8 cellular contexts compared by ENCODE assay signal in the genomic region with DNA sequence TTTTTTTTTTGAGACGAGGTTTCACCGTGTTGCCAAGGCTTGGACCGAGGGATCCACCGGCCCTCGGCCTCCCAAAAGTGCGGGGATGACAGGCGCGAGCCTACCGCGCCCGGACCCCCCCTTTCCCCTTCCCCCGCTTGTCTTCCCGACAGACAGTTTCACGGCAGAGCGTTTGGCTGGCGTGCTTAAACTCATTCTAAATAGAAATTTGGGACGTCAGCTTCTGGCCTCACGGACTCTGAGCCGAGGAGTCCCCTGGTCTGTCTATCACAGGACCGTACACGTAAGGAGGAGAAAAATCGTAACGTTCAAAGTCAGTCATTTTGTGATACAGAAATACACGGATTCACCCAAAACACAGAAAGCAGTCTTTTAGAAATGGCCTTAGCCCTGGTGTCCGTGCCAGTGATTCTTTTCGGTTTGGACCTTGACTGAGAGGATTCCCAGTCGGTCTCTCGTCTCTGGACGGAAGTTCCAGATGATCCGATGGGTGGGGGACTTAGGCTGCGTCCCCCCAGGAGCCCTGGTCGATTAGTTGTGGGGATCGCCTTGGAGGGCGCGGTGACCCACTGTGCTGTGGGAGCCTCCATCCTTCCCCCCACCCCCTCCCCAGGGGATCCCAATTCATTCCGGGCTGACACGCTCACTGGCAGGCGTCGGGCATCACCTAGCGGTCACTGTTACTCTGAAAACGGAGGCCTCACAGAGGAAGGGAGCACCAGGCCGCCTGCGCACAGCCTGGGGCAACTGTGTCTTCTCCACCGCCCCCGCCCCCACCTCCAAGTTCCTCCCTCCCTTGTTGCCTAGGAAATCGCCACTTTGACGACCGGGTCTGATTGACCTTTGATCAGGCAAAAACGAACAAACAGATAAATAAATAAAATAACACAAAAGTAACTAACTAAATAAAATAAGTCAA.
DNase-seq lines count a peak whose midpoint lies in the region; ATAC-seq and TF ChIP-seq lines count a peak whose summit lies in the region.
"Not testable (repeated sequence)": the region's sequence is repeated elsewhere in the genome, so short reads cannot be mapped to it uniquely, and the experiment has no call there.

No MANE protein-coding gene starts in this region.

- not testable (repeated sequence) for DNase-seq in heart right ventricle; stimulated activated effector memory CD8-positive, alpha-beta T cell treated with anti-CD3 and anti-CD28 coated beads, Interleukin-12 subunit alpha, Interleukin-12 subunit beta, amount 100 ng/mL, for 72 hours (ENCODE audit: low spot score in 2 of 2)

- H3K4me1 ChIP-seq in heart right ventricle = not testable (repeated sequence)

- not testable (repeated sequence) for H3K9me3 ChIP-seq in heart right ventricle

- TF ChIP-seq CTCF in heart right ventricle (IDR thresholded peaks at IDR 0.05) = not testable (repeated sequence)

- H3K4me3 Mint-ChIP-seq in stimulated activated effector memory CD8-positive, alpha-beta T cell treated with anti-CD3 and anti-CD28 coated beads, Interleukin-12 subunit alpha, Interleukin-12 subunit beta, amount 100 ng/mL, for 72 hours = not testable (repeated sequence)

- not testable (repeated sequence) for H3K36me3 Mint-ChIP-seq in stimulated activated effector memory CD8-positive, alpha-beta T cell treated with anti-CD3 and anti-CD28 coated beads, Interleukin-12 subunit alpha, Interleukin-12 subunit beta, amount 100 ng/mL, for 72 hours

- H3K36me3 ChIP-seq in heart right ventricle = not testable (repeated sequence)

- not testable (repeated sequence) for H3K27ac Mint-ChIP-seq in stimulated activated effector memory CD8-positive, alpha-beta T cell treated with anti-CD3 and anti-CD28 coated beads, Interleukin-12 subunit alpha, Interleukin-12 subunit beta, amount 100 ng/mL, for 72 hours

- not testable (repeated sequence) for H3K9me3 Mint-ChIP-seq in stimulated activated effector memory CD8-positive, alpha-beta T cell treated with anti-CD3 and anti-CD28 coated beads, Interleukin-12 subunit alpha, Interleukin-12 subunit beta, amount 100 ng/mL, for 72 hours

- intact Hi-C loops in heart right ventricle (cut with DNase I) = not testable (repeated sequence)

- ATAC-seq in GM18502 (IDR thresholded peaks at IDR 0.05; ENCODE audit: poor library complexity, unreplicated experiment) = peak; percentile 52
- ATAC-seq in GM19372 (IDR thresholded peaks at IDR 0.05; ENCODE audit: low read depth, unreplicated experiment) = peak; percentile 24
- peak; percentile 43 for ATAC-seq in GM21723 (IDR thresholded peaks at IDR 0.05; ENCODE audit: unreplicated experiment)
- ATAC-seq in HG02970 (IDR thresholded peaks at IDR 0.05; ENCODE audit: low FRiP score, unreplicated experiment) = peak; percentile 41
- ATAC-seq in HG03432 (IDR thresholded peaks at IDR 0.05; ENCODE audit: unreplicated experiment) = peak; percentile 37
- peak; percentile 34 to 37 for ATAC-seq in activated CD4-positive, CD25-positive, alpha-beta regulatory T cell treated with anti-CD3 and anti-CD28 coated beads, Interleukin-2, amount 50 U/mL, for 24 hours
- ATAC-seq in heart right ventricle = peak; percentile 65 to 87 (median 74)
- peak; percentile 68 for ATAC-seq in stimulated activated effector memory CD8-positive, alpha-beta T cell treated with anti-CD3 and anti-CD28 coated beads, Interleukin-12 subunit alpha, Interleukin-12 subunit beta, amount 100 ng/mL, for 72 hours

- H3K27me3 ChIP-seq in heart right ventricle = not testable (repeated sequence)

- no CpG with 5 or more reads among the region's 49 CpGs for WGBS in heart right ventricle, 2 donors

- not testable (repeated sequence) for H3K27ac ChIP-seq in heart right ventricle

- not testable (repeated sequence) for H3K4me3 ChIP-seq in heart right ventricle

- H3K4me1 Mint-ChIP-seq in stimulated activated effector memory CD8-positive, alpha-beta T cell treated with anti-CD3 and anti-CD28 coated beads, Interleukin-12 subunit alpha, Interleukin-12 subunit beta, amount 100 ng/mL, for 72 hours = not testable (repeated sequence)

Comparison
In these comparisons a context has a peak if more than half of its experiments do, and no peak if none do; other contexts are left out.
1. ATAC-seq: peak in every context shown above with its lines; median percentile 74 in heart right ventricle; 68 in stimulated activated effector memory CD8-positive, alpha-beta T cell treated with anti-CD3 and anti-CD28 coated beads, Interleukin-12 subunit alpha, Interleukin-12 subunit beta, amount 100 ng/mL, for 72 hours; 52 in GM18502; 43 in GM21723; 41 in HG02970; 37 in HG03432; 36 in activated CD4-positive, CD25-positive, alpha-beta regulatory T cell treated with anti-CD3 and anti-CD28 coated beads, Interleukin-2, amount 50 U/mL, for 24 hours; 24 in GM19372.